Comparison of ENCODE assay signal across 1 cellular context in genomic region chr18:77088977-77089795, GRCh38.
TF ChIP-seq lines count a peak whose summit lies in the region.

No MANE protein-coding gene starts in this region.

TF ChIP-seq in H1, 55 proteins besides CTCF, POLR2A, EP300 and RAD21 (continued from another document):
- no peak for TF ChIP-seq SRF (IDR thresholded peaks at IDR 0.05; ENCODE audit: low read depth, low read length)
- no peak for TF ChIP-seq ATF3 (IDR thresholded peaks at IDR 0.05; ENCODE audit: insufficient read depth, low read depth, low read length)
- TF ChIP-seq YY1 (IDR thresholded peaks at IDR 0.05; ENCODE audit: low read depth, low read length), result peak; percentile 70; the same call in 1 of the 2 replicates
- peak; percentile 55; the same call in 1 of the 2 replicates for TF ChIP-seq TEAD4 (IDR thresholded peaks at IDR 0.05; ENCODE audit: low read depth, low read length)
- no peak for TF ChIP-seq GABPA (IDR thresholded peaks at IDR 0.05; ENCODE audit: borderline replicate concordance, insufficient read depth, low read length)
- no peak for TF ChIP-seq SIN3A (conservative IDR thresholded peaks at IDR 0.05 in 1 of 2, IDR thresholded peaks at IDR 0.05 in 1 of 2; ENCODE audit: low read depth in 1 of 2, low read length in 2 of 2)
